In genomic region chr16:56682703-56683397, GRCh38 we compare ENCODE assay signal across 8 cellular contexts. TPM values are rescaled to one million over a fixed set of nuclear protein-coding genes. Genes with fewer than 3 reads are reported as not detected.
DNase-seq lines count a peak whose midpoint lies in the region; ATAC-seq and TF ChIP-seq lines count a peak whose summit lies in the region.

No MANE protein-coding gene starts in this region.

- H3K27ac Mint-ChIP-seq in activated naive CD8-positive, alpha-beta T cell treated with anti-CD3 and anti-CD28 coated beads, Interleukin-2, amount 10 ng/mL, durations not matched to agents 7 days and 5 days, result peak overlapping the region; percentile 95

- WGBS in testis, 2 donors, result 26 to 33% methylated on average over 7 to 8 of the region's 8 CpGs

- peaks cover 25% of the 10 kb centered on the region for H3K4me1 Mint-ChIP-seq in activated naive CD8-positive, alpha-beta T cell treated with anti-CD3 and anti-CD28 coated beads, Interleukin-2, amount 10 ng/mL, durations not matched to agents 7 days and 5 days

- TF ChIP-seq POLR2A in testis (IDR thresholded peaks at IDR 0.05), result no peak

- POLR2A ChIA-PET in activated naive CD8-positive, alpha-beta T cell treated with anti-CD3 and anti-CD28 coated beads, Interleukin-2, amount 10 ng/mL, durations not matched to agents 7 days and 5 days (lab: Charles Lee), result interaction anchor here (0.8 to 2.8 kb wide), 17 partner anchors 8 to 76 kb away, joined by 3 to 28 read pairs (median 5); partner anchors contain the start of genes MT1E, MT1F, MT1G and MT1H

- DNase-seq in DND-41, result peak; percentile 16
- no peak for DNase-seq in activated naive CD8-positive, alpha-beta T cell treated with anti-CD3 and anti-CD28 coated beads, Interleukin-2, amount 10 ng/mL, durations not matched to agents 7 days and 5 days
- no peak for DNase-seq in testis
- no peak for DNase-seq in mucosa of gallbladder (ENCODE audit: low spot score)
- no peak for DNase-seq in dedifferentiated amniotic fluid mesenchymal stem cell (ENCODE audit: extremely low spot score)

- H2AFZ ChIP-seq in DND-41 (ENCODE audit: low read depth, low read length), result peak overlapping the region; percentile 91

- H3K27me3 Mint-ChIP-seq in activated naive CD8-positive, alpha-beta T cell treated with anti-CD3 and anti-CD28 coated beads, Interleukin-2, amount 10 ng/mL, durations not matched to agents 7 days and 5 days, result no peaks in the 10 kb centered on the region

- H3K9ac ChIP-seq in DND-41 (ENCODE audit: low read depth, low read length), result peak overlapping the region; percentile 92

- peak; percentile 6; the same call in 2 of the 3 replicates for ATAC-seq in DND-41 (ENCODE audit: insufficient read depth, low read depth)
- ATAC-seq in HG02938 (IDR thresholded peaks at IDR 0.05; ENCODE audit: unreplicated experiment), result peak; percentile 3
- ATAC-seq in activated naive CD8-positive, alpha-beta T cell treated with anti-CD3 and anti-CD28 coated beads, Interleukin-2, amount 10 ng/mL, durations not matched to agents 7 days and 5 days (ENCODE audit: low read depth), result peak; percentile 4
- no peak for ATAC-seq in HG02678 (IDR thresholded peaks at IDR 0.05; ENCODE audit: unreplicated experiment)

- peak overlapping the region; percentile 97 for H3K4me3 Mint-ChIP-seq in activated naive CD8-positive, alpha-beta T cell treated with anti-CD3 and anti-CD28 coated beads, Interleukin-2, amount 10 ng/mL, durations not matched to agents 7 days and 5 days

- peaks cover 3% of the 10 kb centered on the region for H3K9me3 Mint-ChIP-seq in activated naive CD8-positive, alpha-beta T cell treated with anti-CD3 and anti-CD28 coated beads, Interleukin-2, amount 10 ng/mL, durations not matched to agents 7 days and 5 days

- no peaks in the 10 kb centered on the region for H4K20me1 ChIP-seq in DND-41 (ENCODE audit: insufficient read depth, low read length)

- H3K36me3 ChIP-seq in DND-41 (ENCODE audit: insufficient read depth, low read length) (no peaks in the 10 kb centered on the region), testis (ENCODE audit: low read depth, missing control alignments) (no peaks in the 10 kb centered on the region)

- H3K36me3 Mint-ChIP-seq in activated naive CD8-positive, alpha-beta T cell treated with anti-CD3 and anti-CD28 coated beads, Interleukin-2, amount 10 ng/mL, durations not matched to agents 7 days and 5 days, result peaks cover 6% of the 10 kb centered on the region

- peak overlapping the region; percentile 99 for H3K4me2 ChIP-seq in DND-41 (ENCODE audit: insufficient read depth, low read length)

- peaks cover 24% of the 10 kb centered on the region for H3K4me1 ChIP-seq in DND-41 (ENCODE audit: insufficient read depth, low read length)
- peaks cover 16% of the 10 kb centered on the region for H3K4me1 ChIP-seq in testis

- H3K4me3 ChIP-seq in DND-41 (ENCODE audit: low read depth in 1 of 2, low read length in 2 of 2) (peak overlapping the region; percentile 90 to 93), testis (peak overlapping the region; percentile 48 to 61)

- no peaks in the 10 kb centered on the region for H3K79me2 ChIP-seq in DND-41 (ENCODE audit: insufficient read depth, low read length)

- H3K27me3 ChIP-seq in DND-41 (ENCODE audit: insufficient read depth, low read length, poor library complexity), result no peaks in the 10 kb centered on the region
- no peaks in the 10 kb centered on the region for H3K27me3 ChIP-seq in layer of hippocampus (ENCODE audit: control insufficient read depth, insufficient read depth, low read length)
- H3K27me3 ChIP-seq in testis, result no peaks in the 10 kb centered on the region

- intact Hi-C loops in testis (cut with DNase I; ENCODE audit: low total_unique reads), result no loop called here

- no peaks in the 10 kb centered on the region for H3K9me3 ChIP-seq in DND-41 (ENCODE audit: insufficient read depth, low read length, severe bottlenecking)
- H3K9me3 ChIP-seq in testis, result no peaks in the 10 kb centered on the region

- peak overlapping the region; percentile 90 for H3K27ac ChIP-seq in DND-41 (ENCODE audit: low read length)
- peak overlapping the region; percentile 73 for H3K27ac ChIP-seq in layer of hippocampus (ENCODE audit: low read depth, low read length)
- peak overlapping the region; percentile 26 to 76 for H3K27ac ChIP-seq in testis

- TF ChIP-seq CTCF in DND-41 (IDR thresholded peaks at IDR 0.05; ENCODE audit: borderline replicate concordance, extremely low read depth, low read length, poor library complexity, severe bottlenecking) (no peak), testis (IDR thresholded peaks at IDR 0.05) (no peak)

RNA-seq across cellular contexts. Expression of gene MT1X, which starts 0.6 kb away (rescaled TPM):
- 10 to 100 TPM; 35.0 to 35.4 TPM for total RNA-seq in activated naive CD8-positive, alpha-beta T cell treated with anti-CD3 and anti-CD28 coated beads, Interleukin-2, amount 10 ng/mL, durations not matched to agents 7 days and 5 days
- total RNA-seq in testis, result 100 to 1,000 TPM in 1 of 2 donors, 10 to 100 TPM in 1; 77.0 to 180 TPM
- polyA plus RNA-seq in testis (ENCODE audit: insufficient read depth, low read depth, low replicate concordance), result 51.7 TPM
- total RNA-seq in mucosa of gallbladder, result 75.1 TPM

RNA-seq across cellular contexts. Expression of gene MT1H, which starts 13.2 kb away (rescaled TPM):
- not detected for total RNA-seq in activated naive CD8-positive, alpha-beta T cell treated with anti-CD3 and anti-CD28 coated beads, Interleukin-2, amount 10 ng/mL, durations not matched to agents 7 days and 5 days
- not detected for total RNA-seq in testis
- polyA plus RNA-seq in testis (ENCODE audit: insufficient read depth, low read depth, low replicate concordance), result not detected
- total RNA-seq in mucosa of gallbladder, result 2.9 TPM

RNA-seq across cellular contexts. Expression of gene MT1G, which starts 15.0 kb away (rescaled TPM):
- total RNA-seq in activated naive CD8-positive, alpha-beta T cell treated with anti-CD3 and anti-CD28 coated beads, Interleukin-2, amount 10 ng/mL, durations not matched to agents 7 days and 5 days, result 1 to 10 TPM; 4.0 to 5.0 TPM
- total RNA-seq in testis (10 to 100 TPM in 1 of 2 donors, 1 to 10 TPM in 1; 2.1 to 11.5 TPM), mucosa of gallbladder (55.2 TPM)
- 14.7 TPM for polyA plus RNA-seq in testis (ENCODE audit: insufficient read depth, low read depth, low replicate concordance)

RNA-seq across cellular contexts. Expression of gene MT1F, which starts 25.1 kb away (rescaled TPM):
- total RNA-seq in activated naive CD8-positive, alpha-beta T cell treated with anti-CD3 and anti-CD28 coated beads, Interleukin-2, amount 10 ng/mL, durations not matched to agents 7 days and 5 days, result 10 to 100 TPM; 24.1 to 27.8 TPM
- total RNA-seq in testis (1 to 10 TPM; 3.6 to 8.1 TPM), mucosa of gallbladder (36.6 TPM)
- 15.4 TPM for polyA plus RNA-seq in testis (ENCODE audit: insufficient read depth, low read depth, low replicate concordance)

RNA-seq across cellular contexts. Expression of gene MT1B, which starts 31.2 kb away (rescaled TPM):
- total RNA-seq in activated naive CD8-positive, alpha-beta T cell treated with anti-CD3 and anti-CD28 coated beads, Interleukin-2, amount 10 ng/mL, durations not matched to agents 7 days and 5 days, result not detected
- not detected for total RNA-seq in testis
- polyA plus RNA-seq in testis (ENCODE audit: insufficient read depth, low read depth, low replicate concordance), result not detected
- total RNA-seq in mucosa of gallbladder, result not detected
